In the genomic region with DNA sequence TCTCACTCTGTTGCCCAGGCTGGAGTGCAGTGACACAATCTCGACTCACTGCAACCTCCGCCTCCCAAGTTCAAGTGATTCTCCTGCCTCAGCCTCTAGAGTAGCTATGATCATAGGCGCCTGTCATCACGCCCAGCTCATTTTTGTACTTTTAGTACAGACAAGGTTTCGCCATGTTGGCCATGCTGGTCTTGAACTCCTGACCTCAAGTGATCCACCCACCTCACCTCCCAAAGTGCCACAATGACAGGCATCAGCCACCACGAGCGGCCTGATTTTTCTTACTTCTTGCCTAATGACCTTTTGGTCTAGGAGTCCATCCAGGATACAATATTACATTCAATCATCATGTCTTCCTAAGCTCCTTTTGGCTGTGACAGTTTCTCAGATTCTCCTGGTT, we compare ENCODE assay signal across 6 cellular contexts.
DNase-seq lines count a peak whose midpoint lies in the region; ATAC-seq and TF ChIP-seq lines count a peak whose summit lies in the region.
"Not testable (repeated sequence)": the region's sequence is repeated elsewhere in the genome, so short reads cannot be mapped to it uniquely, and the experiment has no call there.

No MANE protein-coding gene starts in this region.

- 98% methylated on average over 7 of the region's 7 CpGs for WGBS in mesenchymal stem cell

- not testable (repeated sequence) for H3K4me2 ChIP-seq in mesenchymal stem cell (ENCODE audit: low read length, poor library complexity, severe bottlenecking)

- not testable (repeated sequence) for H3K9me3 Mint-ChIP-seq in activated CD4-positive, alpha-beta T cell treated with anti-CD3 and anti-CD28 coated beads for 36 hours (ENCODE audit: low read depth); progenitor cell of endocrine pancreas (ENCODE audit: low read depth)

- not testable (repeated sequence) for H2BK120ac ChIP-seq in mesenchymal stem cell (ENCODE audit: low read depth, low read length)

- TF ChIP-seq CTCF in HEK293 (tag by site-specific recombination; IDR thresholded peaks at IDR 0.05); progenitor cell of endocrine pancreas (IDR thresholded peaks at IDR 0.05; ENCODE audit: unreplicated experiment): not testable (repeated sequence)

- H3K18ac ChIP-seq in mesenchymal stem cell (ENCODE audit: low read depth in 1 of 2, low read length in 2 of 2) = not testable (repeated sequence)

- H4K8ac ChIP-seq in mesenchymal stem cell (ENCODE audit: low read length) = not testable (repeated sequence)

- H3K4me3 Mint-ChIP-seq in activated CD4-positive, alpha-beta T cell treated with anti-CD3 and anti-CD28 coated beads for 36 hours; progenitor cell of endocrine pancreas (ENCODE audit: low read depth): not testable (repeated sequence)

- not testable (repeated sequence) for H2AK5ac ChIP-seq in mesenchymal stem cell (ENCODE audit: low read length, severe bottlenecking)

- H3K27me3 ChIP-seq in mesenchymal stem cell (ENCODE audit: control insufficient read depth in 1 of 2, insufficient read depth in 1 of 2, low read length in 2 of 2) = not testable (repeated sequence)

- intact Hi-C loops in activated CD4-positive, alpha-beta T cell treated with anti-CD3 and anti-CD28 coated beads for 36 hours (cut with DNase I, micrococcal nuclease) = not testable (repeated sequence)

- H3K4me1 Mint-ChIP-seq in activated CD4-positive, alpha-beta T cell treated with anti-CD3 and anti-CD28 coated beads for 36 hours; progenitor cell of endocrine pancreas (ENCODE audit: low read depth): not testable (repeated sequence)

- H3K27ac Mint-ChIP-seq in activated CD4-positive, alpha-beta T cell treated with anti-CD3 and anti-CD28 coated beads for 36 hours = not testable (repeated sequence)
- peak overlapping the region; percentile 42 for H3K27ac Mint-ChIP-seq in progenitor cell of endocrine pancreas

- H3K4me3 ChIP-seq in HEK293 (ENCODE audit: low read depth, low read length); mesenchymal stem cell (ENCODE audit: insufficient read depth in 1 of 2, low read depth in 1 of 2, low read length in 2 of 2): not testable (repeated sequence)

- H3K36me3 ChIP-seq in HEK293 (ENCODE audit: control insufficient read depth in 2 of 2, insufficient read depth in 1 of 2, low read length in 2 of 2) = not testable (repeated sequence)
- H3K36me3 ChIP-seq in mesenchymal stem cell (ENCODE audit: control insufficient read depth in 1 of 2, insufficient read depth in 2 of 2, low read depth in 1 of 2, low read length in 2 of 2) = peaks cover 16 to 37% of the 10 kb centered on the region in 2 experiments

- not testable (repeated sequence) for H3K27me3 Mint-ChIP-seq in activated CD4-positive, alpha-beta T cell treated with anti-CD3 and anti-CD28 coated beads for 36 hours; progenitor cell of endocrine pancreas

- POLR2A ChIA-PET in HEK293 (lab: Yijun Ruan, JAX) = not testable (repeated sequence)
- POLR2A ChIA-PET in activated CD4-positive, alpha-beta T cell treated with anti-CD3 and anti-CD28 coated beads for 36 hours (lab: Charles Lee) = interaction anchor here (0.6 kb wide), 1 partner anchor 562 kb away, joined by 3 read pairs; no protein-coding TSS in a partner anchor

- not testable (repeated sequence) for H3K14ac ChIP-seq in mesenchymal stem cell (ENCODE audit: low read length in 2 of 2)

- not testable (repeated sequence) for H3K9ac ChIP-seq in mesenchymal stem cell (ENCODE audit: low read length)

- CTCF ChIA-PET in HEK293 (lab: Yijun Ruan, JAX) = interaction anchor here (0.6 kb wide), 2 partner anchors 11 to 146 kb away, joined by 3 read pairs; partner anchors contain the start of gene STAG1
- CTCF ChIA-PET in activated CD4-positive, alpha-beta T cell treated with anti-CD3 and anti-CD28 coated beads for 36 hours (lab: Charles Lee) = interaction anchor here (0.5 kb wide), 1 partner anchor 114 kb away, joined by 4 read pairs; no protein-coding TSS in a partner anchor

- not testable (repeated sequence) for H2AFZ ChIP-seq in mesenchymal stem cell (ENCODE audit: low read depth, low read length)

- peak overlapping the region; percentile 39 for H4K91ac ChIP-seq in mesenchymal stem cell (ENCODE audit: low read length)

- not testable (repeated sequence) for H2BK5ac ChIP-seq in mesenchymal stem cell (ENCODE audit: low read depth, low read length, poor library complexity, severe bottlenecking)

- H3K36me3 Mint-ChIP-seq in activated CD4-positive, alpha-beta T cell treated with anti-CD3 and anti-CD28 coated beads for 36 hours (ENCODE audit: low read depth) = peaks cover 20% of the 10 kb centered on the region
- peaks cover 19% of the 10 kb centered on the region for H3K36me3 Mint-ChIP-seq in progenitor cell of endocrine pancreas (ENCODE audit: insufficient read depth)

- not testable (repeated sequence) for ATAC-seq in activated CD4-positive, alpha-beta T cell treated with anti-CD3 and anti-CD28 coated beads for 36 hours

- not testable (repeated sequence) for H3K27ac ChIP-seq in HEK293 (ENCODE audit: extremely low read depth, low read depth, low read length); mesenchymal stem cell (ENCODE audit: low read length, poor library complexity, severe bottlenecking)

- H3K4me1 ChIP-seq in HEK293 (ENCODE audit: control insufficient read depth, insufficient read depth, low read length); mesenchymal stem cell (ENCODE audit: control insufficient read depth, insufficient read depth, low read depth, low read length): not testable (repeated sequence)

- H3K4ac ChIP-seq in mesenchymal stem cell (ENCODE audit: low read depth in 1 of 2, low read length in 2 of 2) = not testable (repeated sequence)

- not testable (repeated sequence) for H3K23ac ChIP-seq in mesenchymal stem cell (ENCODE audit: low read length in 2 of 2)

- DNase-seq in MV-4-11 (lab: John Stamatoyannopoulos, UW) = peak; percentile 28
- peak; percentile 8 for DNase-seq in activated CD4-positive, alpha-beta T cell treated with anti-CD3 and anti-CD28 coated beads for 36 hours
- DNase-seq in activated T-cell treated with anti-CD3 and anti-CD28 coated beads, Interleukin-2, amount 50 U/mL, for 48 hours = peak; percentile 21 to 23
- not testable (repeated sequence) for DNase-seq in mesenchymal stem cell; progenitor cell of endocrine pancreas (ENCODE audit: low spot score, unreplicated experiment)

- H3K79me1 ChIP-seq in mesenchymal stem cell (replicated peaks; ENCODE audit: low read length, poor library complexity, severe bottlenecking) = peaks cover 26% of the 10 kb centered on the region

- not testable (repeated sequence) for H2BK15ac ChIP-seq in mesenchymal stem cell (ENCODE audit: low read depth, poor library complexity, severe bottlenecking)

- H3K9me3 ChIP-seq in HEK293 (ENCODE audit: control insufficient read depth, insufficient read depth, low read depth, low read length); mesenchymal stem cell (ENCODE audit: control insufficient read depth, low read length): not testable (repeated sequence)

- not testable (repeated sequence) for H2BK12ac ChIP-seq in mesenchymal stem cell (ENCODE audit: low read length in 2 of 2)

TF ChIP-seq in HEK293, 187 proteins besides CTCF, POLR2A, EP300 and RAD21:
- 0 out of 2 replicates have a peak, but pooled peaks have one; percentile 11 for TF ChIP-seq ZNF121 (tag by site-specific recombination; IDR thresholded peaks at IDR 0.05)
